Comparison of ENCODE assay signal across 9 cellular contexts in genomic region chr16:78045865-78046581, GRCh38. TPM values are rescaled to one million over a fixed set of nuclear protein-coding genes. Genes with fewer than 3 reads are reported as not detected.
DNase-seq lines count a peak whose midpoint lies in the region; ATAC-seq, FAIRE-seq and TF ChIP-seq lines count a peak whose summit lies in the region.
"Had no signal": no experiment of that assay in that cellular context is flagged by ENCODE, and none has a peak within 500 bp of the region (broad histone marks: within the 10 kb centered on the region; RNA-seq: fewer than 3 reads in every experiment).

No MANE protein-coding gene starts in this region.

- peak overlapping the region; percentile 11 to 64; a peak in 3 of 4 replicates for H3K4me2 ChIP-seq in H1 (ENCODE audit: insufficient read depth in 1 of 2, low read depth in 2 of 2, low read length in 2 of 2)
- peak overlapping the region; percentile 15 for H3K4me2 ChIP-seq in mesendoderm (ENCODE audit: low read length)

- H3K18ac ChIP-seq in H1 (ENCODE audit: extremely low read depth, low read length) (no peak overlapping the region), mesendoderm (ENCODE audit: low read length) (no peak overlapping the region)

- no peaks in the 10 kb centered on the region for H3K4me1 ChIP-seq in H1 (replicated peaks in 1 of 4; ENCODE audit: control insufficient read depth in 3 of 4, insufficient read depth in 4 of 4, low read length in 3 of 4)
- no peaks in the 10 kb centered on the region for H3K4me1 ChIP-seq in mesendoderm (ENCODE audit: control insufficient read depth, low read depth, low read length)
- H3K4me1 ChIP-seq in thoracic aorta (ENCODE audit: control insufficient read depth in 1 of 2, low read depth in 2 of 2), result peaks cover 0 to 4% of the 10 kb centered on the region in 2 donors

- POLR2A ChIA-PET in H1 (lab: Charles Lee; ENCODE audit: partially characterized antibody), result no interaction called here

- no peak for FAIRE-seq in H1 (lab: Jason Lieb, UNC)
- FAIRE-seq: islet of Langerhans had no signal

- H2BK15ac ChIP-seq in H1 (ENCODE audit: low read length) (no peak overlapping the region), mesendoderm (replicated peaks; ENCODE audit: low read depth) (no peak overlapping the region)

- H4K91ac ChIP-seq in H1 (replicated peaks; ENCODE audit: insufficient read length, low read length), result no peak overlapping the region

- no peak overlapping the region for H3K23ac ChIP-seq in H1 (ENCODE audit: insufficient read length)
- H3K23ac ChIP-seq in mesendoderm (ENCODE audit: low read length), result no peak overlapping the region

- ATAC-seq in thoracic aorta (ENCODE audit: insufficient number of reproducible peaks, low FRiP score, low read depth) (no peak), HG02642 (IDR thresholded peaks at IDR 0.05; ENCODE audit: poor library complexity, unreplicated experiment) (no peak), GM21576 (IDR thresholded peaks at IDR 0.05; ENCODE audit: unreplicated experiment) (no peak)

- H3K27me3 ChIP-seq in H1 (replicated peaks in 1 of 4; ENCODE audit: control insufficient read depth in 3 of 4, extremely low read depth in 1 of 4, insufficient read depth in 3 of 4, low read length in 3 of 4) (peaks cover 0 to 11% (median 6%) of the 10 kb centered on the region in 4 experiments; a peak in 4 of 7 replicates), mesendoderm (ENCODE audit: insufficient read depth, low read length, poor library complexity) (no peaks in the 10 kb centered on the region), thoracic aorta (replicated peaks; ENCODE audit: insufficient read depth) (no peaks in the 10 kb centered on the region)

- H3K56ac ChIP-seq in H1 (replicated peaks; ENCODE audit: insufficient read length, low read depth, low read length) (no peak overlapping the region), mesendoderm (ENCODE audit: low read length) (no peak overlapping the region)

- no peak for TF ChIP-seq EP300 in H1 (IDR thresholded peaks at IDR 0.05; ENCODE audit: borderline replicate concordance in 1 of 2, low read depth in 2 of 2, low read length in 2 of 2)

- peak; percentile 40 to 55; a peak in 3 of 4 replicates for TF ChIP-seq RAD21 in H1 (IDR thresholded peaks at IDR 0.05 in 1 of 2, conservative IDR thresholded peaks at IDR 0.05 in 1 of 2; ENCODE audit: low read depth in 2 of 2, low read length in 2 of 2)

- no peak overlapping the region for H2BK120ac ChIP-seq in H1 (replicated peaks; ENCODE audit: low read depth, low read length)
- H2BK120ac ChIP-seq in mesendoderm (ENCODE audit: low read depth, low read length), result no peak overlapping the region

- no peaks in the 10 kb centered on the region for H4K20me1 ChIP-seq in H1 (replicated peaks in 1 of 2; ENCODE audit: control insufficient read depth in 1 of 2, insufficient read depth in 2 of 2, low read length in 2 of 2)

- TF ChIP-seq CTCF in H1 (IDR thresholded peaks at IDR 0.05; ENCODE audit: control extremely low read depth in 1 of 3, insufficient read depth in 1 of 3, low read depth in 1 of 3, low read length in 3 of 3) (peak; percentile 14 to 41 (median 29)), thoracic aorta (IDR thresholded peaks at IDR 0.05) (peak; percentile 7)

- no peaks in the 10 kb centered on the region for H3K9me3 ChIP-seq in H1 (ENCODE audit: insufficient read depth in 2 of 2, low read depth in 1 of 2, low read length in 1 of 2)
- no peaks in the 10 kb centered on the region for H3K9me3 ChIP-seq in thoracic aorta

- no peak overlapping the region for H3K27ac ChIP-seq in H1 (ENCODE audit: low read depth, low read length)
- no peak overlapping the region for H3K27ac ChIP-seq in mesendoderm (ENCODE audit: low read depth, low read length)
- no peak overlapping the region for H3K27ac ChIP-seq in thoracic aorta

- H4K8ac ChIP-seq in H1 (ENCODE audit: extremely low read depth, insufficient read depth, low read length) (no peak overlapping the region), mesendoderm (ENCODE audit: low read depth, low read length) (no peak overlapping the region)

- H2AK5ac ChIP-seq in H1 (ENCODE audit: low read depth, low read length) (no peak overlapping the region), mesendoderm (ENCODE audit: low read length) (no peak overlapping the region)

- DNase-seq in H4 (ENCODE audit: low spot score) (peak; percentile 18), SK-N-DZ (ENCODE audit: low spot score) (peak; percentile 30), H1 (ENCODE audit: low read depth in 1 of 2, low spot score in 2 of 2) (peak; percentile 73 to 97), mesendoderm (peak; percentile 91), thoracic aorta (ENCODE audit: low spot score) (no peak)
- no peak for DNase-seq in activated CD4-positive, CD25-positive, alpha-beta regulatory T cell treated with anti-CD3 and anti-CD28 coated beads, Interleukin-2, amount 50 U/mL, for 72 hours

- no peak overlapping the region for H3K4ac ChIP-seq in H1 (replicated peaks; ENCODE audit: insufficient read length, low read depth, low read length)
- H3K4ac ChIP-seq in mesendoderm (ENCODE audit: low read depth, low read length), result no peak overlapping the region

- no peaks in the 10 kb centered on the region for H3K79me2 ChIP-seq in H1 (ENCODE audit: control insufficient read depth in 1 of 2, insufficient read depth in 2 of 2, low read length in 2 of 2)
- H3K79me2 ChIP-seq in mesendoderm (ENCODE audit: control insufficient read depth, insufficient read depth, low read length), result no peaks in the 10 kb centered on the region

- WGBS in H1 (ENCODE audit: extremely low coverage in 1 of 2, insufficient coverage in 1 of 2, insufficient read length in 1 of 2, insufficient replicate concordance in 2 of 2, low coverage in 1 of 2, low lambda C conversion rate in 2 of 2, missing lambda C conversion rate in 1 of 2), 2 experiments, result 16% methylated on average over 42 of the region's 45 CpGs; no CpG with 5 or more reads in 1 of the 2 experiments
- no CpG with 5 or more reads among the region's 45 CpGs for WGBS in mesendoderm (ENCODE audit: extremely low coverage, insufficient coverage, low lambda C conversion rate)

- TF ChIP-seq POLR2A in H1 (IDR thresholded peaks at IDR 0.05; ENCODE audit: control extremely low read depth in 1 of 2, low read depth in 2 of 2, low read length in 2 of 2), result no peak

- no peak overlapping the region for H2AFZ ChIP-seq in H1 (ENCODE audit: low read length)

- H3K4me3 ChIP-seq in H1 (ENCODE audit: extremely low read depth in 1 of 4, insufficient read depth in 2 of 4, low read depth in 3 of 4, low read length in 4 of 4) (peak overlapping the region in 1 of 4 experiments; percentile 44; a peak in 2 of 8 replicates), mesendoderm (ENCODE audit: low read length) (no peak overlapping the region), thoracic aorta (no peak overlapping the region)

- CTCF ChIA-PET in H1 (lab: Charles Lee; ENCODE audit: partially characterized antibody), result interaction anchor here (1.0 to 1.3 kb wide), 3 partner anchors 13 to 48 kb away, joined by 3 to 4 read pairs (median 3); no protein-coding TSS in a partner anchor

- no peak overlapping the region for H2BK12ac ChIP-seq in H1 (ENCODE audit: low read depth, low read length)

- H3K36me3 ChIP-seq in H1 (ENCODE audit: control insufficient read depth in 2 of 4, insufficient read depth in 4 of 4, low read length in 3 of 4) (no peaks in the 10 kb centered on the region), mesendoderm (ENCODE audit: control insufficient read depth, insufficient read depth, low read length) (no peaks in the 10 kb centered on the region), thoracic aorta (no peaks in the 10 kb centered on the region)

- H3K9ac ChIP-seq in H1 (replicated peaks in 1 of 4; ENCODE audit: extremely low read depth in 1 of 4, low read depth in 3 of 4, low read length in 3 of 4) (no peak overlapping the region), mesendoderm (ENCODE audit: low read length) (no peak overlapping the region)

- H2BK5ac ChIP-seq in H1 (ENCODE audit: low read depth, low read length) (no peak overlapping the region), mesendoderm (ENCODE audit: low read length) (no peak overlapping the region)

- H3K14ac ChIP-seq in H1 (ENCODE audit: insufficient read length), result no peak overlapping the region

- H3K79me1 ChIP-seq in H1 (ENCODE audit: low read depth, low read length), result no peaks in the 10 kb centered on the region
- no peaks in the 10 kb centered on the region for H3K79me1 ChIP-seq in mesendoderm (ENCODE audit: low read length)

- no peaks in the 10 kb centered on the region for H3K23me2 ChIP-seq in H1 (ENCODE audit: low read depth, low read length)

- H4K5ac ChIP-seq in H1 (ENCODE audit: insufficient read length, low read depth, low read length), result no peak overlapping the region
- no peak overlapping the region for H4K5ac ChIP-seq in mesendoderm (ENCODE audit: low read length)

- no peak overlapping the region for H2BK20ac ChIP-seq in H1 (ENCODE audit: low read length)

RNA-seq across cellular contexts. Expression of gene CLEC3A, which starts 23.7 kb away (rescaled TPM):
- 10.9 TPM in 2 replicates for total RNA-seq in H4 (2014; rRNA removed; shearing (Covaris generic))
- polyA plus RNA-seq in SK-N-DZ (2014; cell fraction: cytosol; rRNA removed), result not detected in 2 replicates
- polyA plus RNA-seq in SK-N-DZ (2014; cell fraction: nucleus; rRNA removed), result not detected in 2 replicates
- not detected in 2 replicates for total RNA-seq in H1 (2021; fragmentation: NEBNext Ultra II Directional; extraction: Animal tissue kit (Norgen Biotek cat#: 25700))
- not detected in 2 replicates for polyA plus RNA-seq in H1 (2011; rRNA removed)
- not detected for polyA plus RNA-seq in H1 (2011; cell fraction: cytosol; rRNA removed)
- 0.17 TPM for polyA plus RNA-seq in H1 (2011; cell fraction: nucleus; rRNA removed)
- polyA plus RNA-seq in H1 (2012, experiment 1 of 2), result not detected in 4 replicates
- not detected for polyA plus RNA-seq in H1 (2012, experiment 2 of 2)
- polyA plus RNA-seq in H1 (2013, experiment 1 of 2), result 0.06 TPM
- not detected for polyA plus RNA-seq in H1 (2013, experiment 2 of 2)
- polyA minus RNA-seq in H1 (2011; rRNA and poly(A)+ RNA removed), result not detected in 2 replicates
- polyA minus RNA-seq in H1 (2011; cell fraction: cytosol; rRNA and poly(A)+ RNA removed), result not detected
- polyA minus RNA-seq in H1 (2011; cell fraction: nucleus; rRNA and poly(A)+ RNA removed), result not detected
- 0.08 TPM for polyA plus RNA-seq in mesendoderm (2013, experiment 1 of 2)
- polyA plus RNA-seq in mesendoderm (2013, experiment 2 of 2), result 0.10 TPM
- total RNA-seq in thoracic aorta, result not detected

RNA-seq across cellular contexts. Expression of gene WWOX, which starts 53.4 kb away (rescaled TPM):
- total RNA-seq in H4 (2014; rRNA removed; shearing (Covaris generic)), result 23.0 and 25.4 TPM in 2 replicates
- 34.0 and 53.0 TPM in 2 replicates for polyA plus RNA-seq in SK-N-DZ (2014; cell fraction: cytosol; rRNA removed)
- 33.0 and 33.2 TPM in 2 replicates for polyA plus RNA-seq in SK-N-DZ (2014; cell fraction: nucleus; rRNA removed)
- 16.7 and 17.2 TPM in 2 replicates for total RNA-seq in H1 (2021; fragmentation: NEBNext Ultra II Directional; extraction: Animal tissue kit (Norgen Biotek cat#: 25700))
- polyA plus RNA-seq in H1 (2011; rRNA removed), result 5.4 and 5.6 TPM in 2 replicates
- 12.7 TPM for polyA plus RNA-seq in H1 (2011; cell fraction: cytosol; rRNA removed)
- 10.4 TPM for polyA plus RNA-seq in H1 (2011; cell fraction: nucleus; rRNA removed)
- polyA plus RNA-seq in H1 (2012, experiment 1 of 2), result 10.3 to 13.1 TPM (median 11.7 TPM) in 4 replicates
- polyA plus RNA-seq in H1 (2012, experiment 2 of 2), result 10.8 TPM
- polyA plus RNA-seq in H1 (2013, experiment 1 of 2), result 8.5 TPM
- 8.2 TPM for polyA plus RNA-seq in H1 (2013, experiment 2 of 2)
- 26.1 and 31.8 TPM in 2 replicates for polyA minus RNA-seq in H1 (2011; rRNA and poly(A)+ RNA removed)
- polyA minus RNA-seq in H1 (2011; cell fraction: cytosol; rRNA and poly(A)+ RNA removed), result 17.4 TPM
- polyA minus RNA-seq in H1 (2011; cell fraction: nucleus; rRNA and poly(A)+ RNA removed), result 68.1 TPM
- 10.8 TPM for polyA plus RNA-seq in mesendoderm (2013, experiment 1 of 2)
- polyA plus RNA-seq in mesendoderm (2013, experiment 2 of 2), result 10.3 TPM
- 10 to 100 TPM; 33.8 to 82.5 TPM for total RNA-seq in thoracic aorta

Comparison
In these comparisons a context has a peak if more than half of its experiments do, and no peak if none do; other contexts are left out.
1. DNase-seq: peak in H4 (single experiment), SK-N-DZ (single experiment), H1 (2 of 2) and mesendoderm (single experiment); none in thoracic aorta (single experiment) and activated CD4-positive, CD25-positive, alpha-beta regulatory T cell treated with anti-CD3 and anti-CD28 coated beads, Interleukin-2, amount 50 U/mL, for 72 hours (single experiment).